12 cellular contexts compared by ENCODE assay signal in genomic region chr2:232839680-232840079, GRCh38. TPM values are rescaled to one million over a fixed set of nuclear protein-coding genes. Genes with fewer than 3 reads are reported as not detected.
A peak's percentile ranks its signal among the peaks of the same experiment; 100 is the strongest.
DNase-seq lines count a peak whose midpoint lies in the region; ATAC-seq and TF ChIP-seq lines count a peak whose summit lies in the region.
"Had no signal": no experiment of that assay in that cellular context is flagged by ENCODE, and none has a peak within 500 bp of the region (broad histone marks: within the 10 kb centered on the region; RNA-seq: fewer than 3 reads in every experiment).

No MANE protein-coding gene starts in this region.

- H3K27ac ChIP-seq in right lobe of liver (no peak overlapping the region), tibial nerve (no peak overlapping the region)
- H3K27ac ChIP-seq: foreskin keratinocyte had no signal

- ATAC-seq in activated T-cell treated with anti-CD3 and anti-CD28 coated beads, Interleukin-2, amount 50 U/mL, for 4 hours: no peak
- peak; percentile 40 to 69 (median 56) for ATAC-seq in right lobe of liver
- ATAC-seq in GM21390 (IDR thresholded peaks at IDR 0.05; ENCODE audit: unreplicated experiment): no peak
- ATAC-seq in GM18909 (IDR thresholded peaks at IDR 0.05; ENCODE audit: poor library complexity, unreplicated experiment): no peak
- ATAC-seq: foreskin keratinocyte, HCT116 had no signal

- DNase-seq in activated T-cell treated with anti-CD3 and anti-CD28 coated beads, Interleukin-2, amount 50 U/mL, for 24 hours: no peak
- no peak for DNase-seq in activated T-cell treated with anti-CD3 and anti-CD28 coated beads, Interleukin-2, amount 50 U/mL, for 4 hours
- DNase-seq in activated T-helper 2 cell treated with anti-CD3 and anti-CD28 coated beads, Interferon-gamma antibody, Interleukin-2, Interleukin-4, amounts not matched to agents 10 μg/mL and 5 μg/mL and 100 μg/mL, durations not matched to agents 14 hours and 24 hours and 36 hours (ENCODE audit: low spot score): no peak
- DNase-seq in right lobe of liver (peak in 2 of 3 donors; percentile 42 to 61), tibial nerve (ENCODE audit: low spot score in 2 of 2) (peak; percentile 25 to 64), DMS 273 treated with DMSO at 0.1 percent for 48 hours (lab: John Stamatoyannopoulos, UW) (no peak)
- DNase-seq: activated CD4-positive, CD25-positive, alpha-beta regulatory T cell; foreskin keratinocyte; NCI-H510A treated with DMSO at 0.1 percent for 48 hours had no signal

- WGBS in right lobe of liver (ENCODE audit: insufficient coverage, low coverage, low lambda C conversion rate, missing lambda C conversion rate): 43% methylated on average over 7 of the region's 7 CpGs
- 18 to 20% methylated on average over 7 of the region's 7 CpGs for WGBS in tibial nerve, 2 donors

- TF ChIP-seq POLR2A in right lobe of liver (IDR thresholded peaks at IDR 0.05) (no peak), tibial nerve (IDR thresholded peaks at IDR 0.05) (no peak)

- H3K9me3 ChIP-seq in right lobe of liver (no peaks in the 10 kb centered on the region), tibial nerve (no peaks in the 10 kb centered on the region)

- no peaks in the 10 kb centered on the region for H3K27me3 Mint-ChIP-seq in activated T-cell treated with anti-CD3 and anti-CD28 coated beads, Interleukin-2, amount 50 U/mL, for 24 hours
- H3K27me3 Mint-ChIP-seq in activated T-cell treated with anti-CD3 and anti-CD28 coated beads, Interleukin-2, amount 50 U/mL, for 4 hours (ENCODE audit: low read depth): no peaks in the 10 kb centered on the region
- H3K27me3 Mint-ChIP-seq in activated T-helper 2 cell treated with anti-CD3 and anti-CD28 coated beads, Interferon-gamma antibody, Interleukin-2, Interleukin-4, amounts not matched to agents 10 μg/mL and 5 μg/mL and 100 μg/mL, durations not matched to agents 14 hours and 24 hours and 36 hours (ENCODE audit: low read depth): no peaks in the 10 kb centered on the region

- H3K36me3 ChIP-seq in right lobe of liver (peaks cover 0 to 40% (median 15%) of the 10 kb centered on the region in 4 donors), tibial nerve (peaks cover 0 to 76% (median 10%) of the 10 kb centered on the region in 3 donors)

- H3K27me3 ChIP-seq in right lobe of liver (no peaks in the 10 kb centered on the region), tibial nerve (no peaks in the 10 kb centered on the region)
- H3K27me3 ChIP-seq: foreskin keratinocyte had no signal

- no peak for TF ChIP-seq CTCF in right lobe of liver (IDR thresholded peaks at IDR 0.05)
- no peak for TF ChIP-seq CTCF in tibial nerve (IDR thresholded peaks at IDR 0.05)

- H3K4me3 ChIP-seq in right lobe of liver (no peak overlapping the region), tibial nerve (no peak overlapping the region)

- peak overlapping the region; percentile 77 for H3K27ac Mint-ChIP-seq in activated T-cell treated with anti-CD3 and anti-CD28 coated beads, Interleukin-2, amount 50 U/mL, for 24 hours
- peak overlapping the region; percentile 67 for H3K27ac Mint-ChIP-seq in activated T-helper 2 cell treated with anti-CD3 and anti-CD28 coated beads, Interferon-gamma antibody, Interleukin-2, Interleukin-4, amounts not matched to agents 10 μg/mL and 5 μg/mL and 100 μg/mL, durations not matched to agents 14 hours and 24 hours and 36 hours

- H3K9me3 Mint-ChIP-seq in activated T-cell treated with anti-CD3 and anti-CD28 coated beads, Interleukin-2, amount 50 U/mL, for 24 hours: no peaks in the 10 kb centered on the region
- H3K9me3 Mint-ChIP-seq in activated T-cell treated with anti-CD3 and anti-CD28 coated beads, Interleukin-2, amount 50 U/mL, for 4 hours: no peaks in the 10 kb centered on the region
- H3K9me3 Mint-ChIP-seq in activated T-helper 2 cell treated with anti-CD3 and anti-CD28 coated beads, Interferon-gamma antibody, Interleukin-2, Interleukin-4, amounts not matched to agents 10 μg/mL and 5 μg/mL and 100 μg/mL, durations not matched to agents 14 hours and 24 hours and 36 hours: no peaks in the 10 kb centered on the region

- peaks cover 0 to 8% (median 0%) of the 10 kb centered on the region in 4 donors for H3K4me1 ChIP-seq in right lobe of liver
- H3K4me1 ChIP-seq in tibial nerve: peaks cover 0 to 31% (median 12%) of the 10 kb centered on the region in 4 donors

- H3K36me3 Mint-ChIP-seq in activated T-cell treated with anti-CD3 and anti-CD28 coated beads, Interleukin-2, amount 50 U/mL, for 24 hours (ENCODE audit: low read depth): peaks cover 87% of the 10 kb centered on the region
- peaks cover 49% of the 10 kb centered on the region for H3K36me3 Mint-ChIP-seq in activated T-cell treated with anti-CD3 and anti-CD28 coated beads, Interleukin-2, amount 50 U/mL, for 4 hours (ENCODE audit: insufficient read depth)
- peaks cover 69% of the 10 kb centered on the region for H3K36me3 Mint-ChIP-seq in activated T-helper 2 cell treated with anti-CD3 and anti-CD28 coated beads, Interferon-gamma antibody, Interleukin-2, Interleukin-4, amounts not matched to agents 10 μg/mL and 5 μg/mL and 100 μg/mL, durations not matched to agents 14 hours and 24 hours and 36 hours (ENCODE audit: low read depth)

- intact Hi-C loops in activated T-helper 2 cell treated with anti-CD3 and anti-CD28 coated beads, Interferon-gamma antibody, Interleukin-2, Interleukin-4, amounts not matched to agents 10 μg/mL and 5 μg/mL and 100 μg/mL, durations not matched to agents 14 hours and 24 hours and 36 hours (cut with micrococcal nuclease): loop anchor here (5.0 kb wide), 2 partner anchors 232 to 413 kb away; partner anchors contain the start of gene ATG16L1
- intact Hi-C loops in right lobe of liver (cut with DNase I): no loop called here

- peak in 1 of 2 donors; percentile 57 for TF ChIP-seq EP300 in tibial nerve (IDR thresholded peaks at IDR 0.05)

- H3K4me3 Mint-ChIP-seq in activated T-cell treated with anti-CD3 and anti-CD28 coated beads, Interleukin-2, amount 50 U/mL, for 24 hours: no peak overlapping the region
- H3K4me3 Mint-ChIP-seq in activated T-cell treated with anti-CD3 and anti-CD28 coated beads, Interleukin-2, amount 50 U/mL, for 4 hours: no peak overlapping the region
- no peak overlapping the region for H3K4me3 Mint-ChIP-seq in activated T-helper 2 cell treated with anti-CD3 and anti-CD28 coated beads, Interferon-gamma antibody, Interleukin-2, Interleukin-4, amounts not matched to agents 10 μg/mL and 5 μg/mL and 100 μg/mL, durations not matched to agents 14 hours and 24 hours and 36 hours (ENCODE audit: low read depth)

- H3K4me1 Mint-ChIP-seq in activated T-cell treated with anti-CD3 and anti-CD28 coated beads, Interleukin-2, amount 50 U/mL, for 24 hours (ENCODE audit: low read depth): peaks cover 34% of the 10 kb centered on the region
- peaks cover 31% of the 10 kb centered on the region for H3K4me1 Mint-ChIP-seq in activated T-cell treated with anti-CD3 and anti-CD28 coated beads, Interleukin-2, amount 50 U/mL, for 4 hours (ENCODE audit: low read depth)
- H3K4me1 Mint-ChIP-seq in activated T-helper 2 cell treated with anti-CD3 and anti-CD28 coated beads, Interferon-gamma antibody, Interleukin-2, Interleukin-4, amounts not matched to agents 10 μg/mL and 5 μg/mL and 100 μg/mL, durations not matched to agents 14 hours and 24 hours and 36 hours (ENCODE audit: low read depth): peaks cover 32% of the 10 kb centered on the region

RNA-seq across cellular contexts. Expression of gene SNORC, which starts 30.4 kb away (rescaled TPM):
- total RNA-seq in activated T-cell treated with anti-CD3 and anti-CD28 coated beads, Interleukin-2, amount 50 U/mL, for 4 hours: 1 to 10 TPM; 1.2 to 1.7 (median 1.4) TPM
- 1.9 and 3.2 TPM in 2 replicates for total RNA-seq in activated T-helper 2 cell treated with anti-CD3 and anti-CD28 coated beads, Interferon-gamma antibody, Interleukin-2, Interleukin-4, amounts not matched to agents 10 μg/mL and 5 μg/mL and 100 μg/mL, durations not matched to agents 14 hours and 24 hours and 36 hours
- total RNA-seq in right lobe of liver (10 to 100 TPM in 3 of 6 experiments, 1 to 10 TPM in 3; 2.0 to 14.5 (median 9.1) TPM), tibial nerve (10 to 100 TPM in 3 of 4 donors, 1 to 10 TPM in 1; 6.9 to 24.0 (median 10.7) TPM)

Comparison
In these comparisons a context has a peak if more than half of its experiments do, and no peak if none do; other contexts are left out.
1. DNase-seq: peak in right lobe of liver (2 of 3) and tibial nerve (2 of 2); none in activated T-cell treated with anti-CD3 and anti-CD28 coated beads, Interleukin-2, amount 50 U/mL, for 24 hours (single experiment), activated T-cell treated with anti-CD3 and anti-CD28 coated beads, Interleukin-2, amount 50 U/mL, for 4 hours (single experiment), activated T-helper 2 cell treated with anti-CD3 and anti-CD28 coated beads, Interferon-gamma antibody, Interleukin-2, Interleukin-4, amounts not matched to agents 10 μg/mL and 5 μg/mL and 100 μg/mL, durations not matched to agents 14 hours and 24 hours and 36 hours (single experiment) and DMS 273 treated with DMSO at 0.1 percent for 48 hours (single experiment).
2. ATAC-seq: peak in right lobe of liver (4 of 4); none in activated T-cell treated with anti-CD3 and anti-CD28 coated beads, Interleukin-2, amount 50 U/mL, for 4 hours (0 of 2), GM21390 (single experiment) and GM18909 (single experiment).